ENCODE assay signal across 7 cellular contexts in genomic region chr9:116838468-116838867, GRCh38.
DNase-seq lines count a peak whose midpoint lies in the region; TF ChIP-seq lines count a peak whose summit lies in the region.
"Not testable (repeated sequence)": the region's sequence is repeated elsewhere in the genome, so short reads cannot be mapped to it uniquely, and the experiment has no call there.

No MANE protein-coding gene starts in this region.

- H3K36me3 Mint-ChIP-seq in MCF 10A (ENCODE audit: insufficient read depth, unreplicated experiment), result peaks cover 15% of the 10 kb centered on the region

- H3K4me1 Mint-ChIP-seq in MCF 10A (ENCODE audit: insufficient read depth, unreplicated experiment), result peaks cover 35% of the 10 kb centered on the region

- not testable (repeated sequence) for H2BK120ac ChIP-seq in mesenchymal stem cell (ENCODE audit: low read depth, low read length)

- peak overlapping the region; percentile 75 for H3K4me3 Mint-ChIP-seq in MCF 10A (ENCODE audit: unreplicated experiment)

- not testable (repeated sequence) for H3K18ac ChIP-seq in mesenchymal stem cell (ENCODE audit: low read depth in 1 of 2, low read length in 2 of 2)

- H3K4ac ChIP-seq in mesenchymal stem cell (ENCODE audit: low read depth in 1 of 2, low read length in 2 of 2), result not testable (repeated sequence)

- not testable (repeated sequence) for H2BK12ac ChIP-seq in mesenchymal stem cell (ENCODE audit: low read length in 2 of 2)

- peak; percentile 51 for DNase-seq in NCI-H69 (lab: John Stamatoyannopoulos, UW)
- not testable (repeated sequence) for DNase-seq in SJCRH30; epithelial cell of esophagus (ENCODE audit: low read depth); esophagus squamous epithelium (lab: John Stamatoyannopoulos, UW); mesenchymal stem cell
- DNase-seq in MCF 10A (ENCODE audit: unreplicated experiment), result peak; percentile 12

- not testable (repeated sequence) for H4K91ac ChIP-seq in mesenchymal stem cell (ENCODE audit: low read length)

- H3K4me3 ChIP-seq in SJCRH30; mesenchymal stem cell (ENCODE audit: insufficient read depth in 1 of 2, low read depth in 1 of 2, low read length in 2 of 2); urinary bladder (ENCODE audit: low read depth, low read length): not testable (repeated sequence)
- H3K4me3 ChIP-seq in epithelial cell of esophagus (ENCODE audit: low read length) (peak overlapping the region; percentile 25), esophagus squamous epithelium (peak overlapping the region in 1 of 4 donors; percentile 3)

- H2AK5ac ChIP-seq in mesenchymal stem cell (ENCODE audit: low read length, severe bottlenecking), result peak overlapping the region; percentile 86

- intact Hi-C loops in MCF 10A (cut with micrococcal nuclease), result loop anchor here (1.0 kb wide), 2 partner anchors 18 to 22 kb away; no protein-coding TSS in a partner anchor
- intact Hi-C loops in esophagus squamous epithelium (cut with DNase I), result not testable (repeated sequence)

- H3K9ac ChIP-seq in mesenchymal stem cell (ENCODE audit: low read length), result not testable (repeated sequence)

- H2AFZ ChIP-seq in mesenchymal stem cell (ENCODE audit: low read depth, low read length), result not testable (repeated sequence)

- H3K27ac Mint-ChIP-seq in MCF 10A (ENCODE audit: low read depth, unreplicated experiment), result peak overlapping the region; percentile 98

- POLR2A ChIA-PET in MCF 10A (lab: Yijun Ruan, JAX), result interaction anchor here (0.6 to 3.6 kb wide), 14 partner anchors 9 to 2000 kb away, joined by 3 to 63 read pairs (median 6); no protein-coding TSS in a partner anchor

- not testable (repeated sequence) for H3K9me3 ChIP-seq in SJCRH30 (replicated peaks); esophagus squamous epithelium; mesenchymal stem cell (ENCODE audit: control insufficient read depth, low read length)

- H2BK5ac ChIP-seq in mesenchymal stem cell (ENCODE audit: low read depth, low read length, poor library complexity, severe bottlenecking), result not testable (repeated sequence)

- not testable (repeated sequence) for H3K9me3 Mint-ChIP-seq in MCF 10A (ENCODE audit: unreplicated experiment)

- not testable (repeated sequence) for TF ChIP-seq CTCF in MCF 10A (IDR thresholded peaks at IDR 0.05; ENCODE audit: unreplicated experiment); epithelial cell of esophagus (IDR thresholded peaks at IDR 0.05; ENCODE audit: insufficient read depth, low read depth, low read length, missing control alignments); esophagus squamous epithelium (IDR thresholded peaks at IDR 0.05)

- not testable (repeated sequence) for H3K4me2 ChIP-seq in mesenchymal stem cell (ENCODE audit: low read length, poor library complexity, severe bottlenecking)

- not testable (repeated sequence) for H2BK15ac ChIP-seq in mesenchymal stem cell (ENCODE audit: low read depth, poor library complexity, severe bottlenecking)

- not testable (repeated sequence) for H3K14ac ChIP-seq in mesenchymal stem cell (ENCODE audit: low read length in 2 of 2)

- H3K27me3 Mint-ChIP-seq in MCF 10A (ENCODE audit: insufficient read depth, unreplicated experiment), result not testable (repeated sequence)

- H3K4me1 ChIP-seq in SJCRH30 (peaks cover 52% of the 10 kb centered on the region), esophagus squamous epithelium (peaks cover 0 to 40% (median 9%) of the 10 kb centered on the region in 3 donors)
- H3K4me1 ChIP-seq in mesenchymal stem cell (ENCODE audit: control insufficient read depth, insufficient read depth, low read depth, low read length); urinary bladder (ENCODE audit: insufficient read depth): not testable (repeated sequence)

- H3K23ac ChIP-seq in mesenchymal stem cell (ENCODE audit: low read length in 2 of 2), result not testable (repeated sequence)

- H3K79me1 ChIP-seq in mesenchymal stem cell (replicated peaks; ENCODE audit: low read length, poor library complexity, severe bottlenecking), result not testable (repeated sequence)

- not testable (repeated sequence) for H3K36me3 ChIP-seq in SJCRH30; esophagus squamous epithelium; mesenchymal stem cell (ENCODE audit: control insufficient read depth in 1 of 2, insufficient read depth in 2 of 2, low read depth in 1 of 2, low read length in 2 of 2); urinary bladder (ENCODE audit: insufficient read depth)

- H4K8ac ChIP-seq in mesenchymal stem cell (ENCODE audit: low read length), result not testable (repeated sequence)

- BruUV-seq in MCF 10A (replicated peaks; lab: Mats Ljungman, UMichigan), result not testable (repeated sequence)

- H3K27me3 ChIP-seq in SJCRH30; esophagus squamous epithelium; mesenchymal stem cell (ENCODE audit: control insufficient read depth in 1 of 2, insufficient read depth in 1 of 2, low read length in 2 of 2): not testable (repeated sequence)

- not testable (repeated sequence) for TF ChIP-seq POLR2A in esophagus squamous epithelium (IDR thresholded peaks at IDR 0.05)

- CTCF ChIA-PET in MCF 10A (lab: Yijun Ruan, JAX), result interaction anchor here (0.7 to 6.0 kb wide), 5 partner anchors 10 to 101 kb away, joined by 4 to 60 read pairs (median 4); no protein-coding TSS in a partner anchor

- peak overlapping the region; percentile 64 for H3K27ac ChIP-seq in SJCRH30
- peak overlapping the region; percentile 68 to 88 (median 84) for H3K27ac ChIP-seq in esophagus squamous epithelium
- H3K27ac ChIP-seq in mesenchymal stem cell (ENCODE audit: low read length, poor library complexity, severe bottlenecking), result peak overlapping the region; percentile 28
- H3K27ac ChIP-seq in urinary bladder (ENCODE audit: low read depth), result peak overlapping the region; percentile 16

- WGBS in esophagus squamous epithelium, 2 donors, result 52 to 57% methylated on average over 4 to 7 of the region's 7 CpGs
- WGBS in mesenchymal stem cell, result 89% methylated on average over 7 of the region's 7 CpGs
- WGBS in urinary bladder, result 86% methylated on average over 7 of the region's 7 CpGs

Comparison
In these comparisons a context has a peak if more than half of its experiments do, and no peak if none do; other contexts are left out.
1. H3K27ac ChIP-seq: peak in every context shown above with its lines; median percentile 84 in esophagus squamous epithelium; 64 in SJCRH30; 28 in mesenchymal stem cell; 16 in urinary bladder.